In genomic region chr5:124404796-124405195, GRCh38 we compare ENCODE assay signal across 1 cellular context.
TF ChIP-seq lines count a peak whose summit lies in the region.

No MANE protein-coding gene starts in this region.

TF ChIP-seq in HepG2, 621 proteins besides CTCF, POLR2A, EP300 and RAD21 (continued from another document):
- TF ChIP-seq HNF1A (IDR thresholded peaks at IDR 0.05; ENCODE audit: low read depth) (no peak), HNF1A (CRISPR knock-in tag; IDR thresholded peaks at IDR 0.05; ENCODE audit: borderline replicate concordance) (no peak), TFDP2 (CRISPR knock-in tag; IDR thresholded peaks at IDR 0.05) (no peak), CENPX (CRISPR knock-in tag; IDR thresholded peaks at IDR 0.05) (no peak), CCDC6 (CRISPR knock-in tag; IDR thresholded peaks at IDR 0.05) (no peak), DDIT3 (CRISPR knock-in tag; IDR thresholded peaks at IDR 0.05) (no peak), RARA (CRISPR knock-in tag; IDR thresholded peaks at IDR 0.05) (no peak), ZNF839 (CRISPR knock-in tag; IDR thresholded peaks at IDR 0.05; ENCODE audit: borderline replicate concordance) (no peak), BCLAF1 (IDR thresholded peaks at IDR 0.05) (no peak), FOSL2 (CRISPR knock-in tag; IDR thresholded peaks at IDR 0.05) (no peak), KDM5B (CRISPR knock-in tag; IDR thresholded peaks at IDR 0.05; ENCODE audit: borderline replicate concordance) (no peak), HIVEP1 (CRISPR knock-in tag; IDR thresholded peaks at IDR 0.05) (no peak), CC2D1A (CRISPR knock-in tag; IDR thresholded peaks at IDR 0.05) (no peak), DR1 (CRISPR knock-in tag; IDR thresholded peaks at IDR 0.05) (no peak), ZNF160 (CRISPR knock-in tag; IDR thresholded peaks at IDR 0.05) (no peak)
